Comparison of ENCODE assay signal across 13 cellular contexts in the genomic region with DNA sequence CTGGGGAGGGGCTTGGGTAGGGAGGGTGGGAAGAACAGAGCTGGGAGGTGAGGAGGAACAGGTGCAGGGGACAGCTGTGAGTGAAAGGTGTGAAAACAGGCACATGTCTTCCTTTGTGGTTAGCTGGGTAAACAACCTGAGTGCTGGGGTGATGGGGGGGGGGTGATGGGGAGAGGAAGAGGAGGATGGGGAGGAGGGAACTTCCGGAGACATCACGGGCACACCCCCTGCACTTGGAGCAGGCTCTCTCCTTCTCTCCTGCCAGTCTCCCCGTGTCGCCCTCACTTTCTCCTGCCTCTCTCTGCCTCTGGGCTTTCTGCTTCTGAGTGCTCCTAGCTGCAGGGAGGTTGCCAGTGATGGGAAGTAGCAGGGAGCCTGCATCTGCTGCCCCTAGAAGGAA. TPM values are rescaled to one million over a fixed set of nuclear protein-coding genes. Genes with fewer than 3 reads are reported as not detected.
DNase-seq lines count a peak whose midpoint lies in the region; ATAC-seq and TF ChIP-seq lines count a peak whose summit lies in the region.
"Had no signal": no experiment of that assay in that cellular context is flagged by ENCODE, and none has a peak within 500 bp of the region (broad histone marks: within the 10 kb centered on the region; RNA-seq: fewer than 3 reads in every experiment).

No MANE protein-coding gene starts in this region.

- H3K4me3 ChIP-seq in OCI-LY1 (ENCODE audit: low read depth, low read length, poor library complexity, severe bottlenecking) (peak overlapping the region; percentile 43), H7 (ENCODE audit: insufficient read depth, low read depth, low read length) (no peak overlapping the region)
- H3K4me3 ChIP-seq: skin epidermis, thoracic aorta had no signal

- no peak for TF ChIP-seq CTCF in OCI-LY1 (IDR thresholded peaks at IDR 0.05; ENCODE audit: low read length)
- TF ChIP-seq CTCF in glutamatergic neuron (IDR thresholded peaks at IDR 0.05; ENCODE audit: partially characterized antibody, unreplicated experiment), result no peak

- peaks cover 16% of the 10 kb centered on the region for H3K79me2 ChIP-seq in OCI-LY1 (ENCODE audit: insufficient read depth, low read length)

- no peak overlapping the region for H2AFZ ChIP-seq in OCI-LY1 (ENCODE audit: low read length)

- H3K27me3 Mint-ChIP-seq in activated naive CD8-positive, alpha-beta T cell treated with anti-CD3 and anti-CD28 coated beads, Interleukin-2, amount 10 ng/mL, durations not matched to agents 7 days and 5 days, result no peaks in the 10 kb centered on the region
- peaks cover 1% of the 10 kb centered on the region for H3K27me3 Mint-ChIP-seq in glutamatergic neuron (ENCODE audit: unreplicated experiment)

- peak overlapping the region; percentile 65; the same call in 1 of the 2 replicates for H3K9ac ChIP-seq in OCI-LY1 (ENCODE audit: low read length)

- H3K9me3 Mint-ChIP-seq in activated naive CD8-positive, alpha-beta T cell treated with anti-CD3 and anti-CD28 coated beads, Interleukin-2, amount 10 ng/mL, durations not matched to agents 7 days and 5 days, result no peaks in the 10 kb centered on the region
- no peaks in the 10 kb centered on the region for H3K9me3 Mint-ChIP-seq in glutamatergic neuron (ENCODE audit: unreplicated experiment)

- H3K4me1 ChIP-seq in OCI-LY1 (ENCODE audit: insufficient read depth, low read length, severe bottlenecking), result peaks cover 100% of the 10 kb centered on the region

- no peaks in the 10 kb centered on the region for H3K9me3 ChIP-seq in OCI-LY1 (ENCODE audit: low read length)
- H3K9me3 ChIP-seq: thoracic aorta had no signal

- peak overlapping the region; percentile 79 for H3K4me3 Mint-ChIP-seq in activated naive CD8-positive, alpha-beta T cell treated with anti-CD3 and anti-CD28 coated beads, Interleukin-2, amount 10 ng/mL, durations not matched to agents 7 days and 5 days
- H3K4me3 Mint-ChIP-seq in glutamatergic neuron (ENCODE audit: unreplicated experiment), result no peak overlapping the region

- H3K36me3 Mint-ChIP-seq in activated naive CD8-positive, alpha-beta T cell treated with anti-CD3 and anti-CD28 coated beads, Interleukin-2, amount 10 ng/mL, durations not matched to agents 7 days and 5 days, result peaks cover 11% of the 10 kb centered on the region
- no peaks in the 10 kb centered on the region for H3K36me3 Mint-ChIP-seq in glutamatergic neuron (ENCODE audit: unreplicated experiment)

- peak overlapping the region; percentile 78 for H3K4me2 ChIP-seq in OCI-LY1 (ENCODE audit: low read length)

- H3K27ac ChIP-seq in OCI-LY1 (ENCODE audit: low read depth, low read length, poor library complexity, severe bottlenecking), result peak overlapping the region; percentile 96
- H3K27ac ChIP-seq: thoracic aorta had no signal

- peaks cover 83% of the 10 kb centered on the region for H3K36me3 ChIP-seq in OCI-LY1 (ENCODE audit: insufficient read depth, low read length)
- H3K36me3 ChIP-seq in H7 (replicated peaks; ENCODE audit: control insufficient read depth, insufficient read depth, low read length), result no peaks in the 10 kb centered on the region

- POLR2A ChIA-PET in activated naive CD8-positive, alpha-beta T cell treated with anti-CD3 and anti-CD28 coated beads, Interleukin-2, amount 10 ng/mL, durations not matched to agents 7 days and 5 days (lab: Charles Lee), result interaction anchor here (1.0 to 6.7 kb wide), 5 partner anchors 14 to 102 kb away, joined by 3 to 142 read pairs (median 54); partner anchors contain the start of genes BCL9L and DDX6

- peaks cover 60% of the 10 kb centered on the region for H3K4me1 Mint-ChIP-seq in activated naive CD8-positive, alpha-beta T cell treated with anti-CD3 and anti-CD28 coated beads, Interleukin-2, amount 10 ng/mL, durations not matched to agents 7 days and 5 days
- H3K4me1 Mint-ChIP-seq in glutamatergic neuron (ENCODE audit: low read depth, unreplicated experiment), result peaks cover 3% of the 10 kb centered on the region

- H4K20me1 ChIP-seq in OCI-LY1 (ENCODE audit: insufficient read depth, low read length), result no peaks in the 10 kb centered on the region

- no peaks in the 10 kb centered on the region for H3K9me2 ChIP-seq in OCI-LY1 (ENCODE audit: low read depth, low read length)

- H3K27me3 ChIP-seq in OCI-LY1 (ENCODE audit: insufficient read depth, low read length) (no peaks in the 10 kb centered on the region), H7 (ENCODE audit: control insufficient read depth, insufficient read depth, low read length) (no peaks in the 10 kb centered on the region; the same call in 1 of the 2 replicates)

- peak overlapping the region; percentile 88 for H3K27ac Mint-ChIP-seq in activated naive CD8-positive, alpha-beta T cell treated with anti-CD3 and anti-CD28 coated beads, Interleukin-2, amount 10 ng/mL, durations not matched to agents 7 days and 5 days
- no peak overlapping the region for H3K27ac Mint-ChIP-seq in glutamatergic neuron (ENCODE audit: unreplicated experiment)

- peak; percentile 37 for DNase-seq in stimulated activated CD4-positive, alpha-beta T cell treated with anti-CD3 and anti-CD28 coated beads, Interleukin-2, amount 100 ng/mL, for 4 hours (ENCODE audit: low read depth)
- DNase-seq in stimulated activated CD4-positive, alpha-beta T cell treated with anti-CD3 and anti-CD28 coated beads, Interleukin-4, amount 100 ng/mL, for 1 hour, result no peak
- DNase-seq in activated naive CD8-positive, alpha-beta T cell treated with anti-CD3 and anti-CD28 coated beads, Interleukin-2, amount 10 ng/mL, durations not matched to agents 7 days and 5 days, result peak; percentile 60
- DNase-seq in glutamatergic neuron, result no peak
- no peak for DNase-seq in H7
- DNase-seq in EL, result no peak
- DNase-seq in SKM-1 (lab: John Stamatoyannopoulos, UW; ENCODE audit: unreplicated experiment), result no peak
- DNase-seq: Calu3, NCI-H82 had no signal

- no peaks in the 10 kb centered on the region for H3F3A ChIP-seq in OCI-LY1 (ENCODE audit: insufficient read depth, low read length)

- peak; percentile 43 for ATAC-seq in activated naive CD8-positive, alpha-beta T cell treated with anti-CD3 and anti-CD28 coated beads, Interleukin-2, amount 10 ng/mL, durations not matched to agents 7 days and 5 days (ENCODE audit: low read depth)

RNA-seq across cellular contexts. Expression of gene CXCR5, which starts 8.8 kb away (rescaled TPM):
- total RNA-seq in activated naive CD8-positive, alpha-beta T cell treated with anti-CD3 and anti-CD28 coated beads, Interleukin-2, amount 10 ng/mL, durations not matched to agents 7 days and 5 days, result 1 to 10 TPM; 1.9 to 2.2 TPM
- not detected for total RNA-seq in glutamatergic neuron (ENCODE audit: unreplicated experiment)
- total RNA-seq in H7 (2014; rRNA removed; shearing (Covaris generic)), result 0.04 TPM in 1 of 2 replicates, not detected in the other
- total RNA-seq: Calu3, epithelial cell of proximal tubule, thoracic aorta had no signal

RNA-seq across cellular contexts. Expression of gene BCL9L, which starts 33.2 kb away (rescaled TPM):
- total RNA-seq in activated naive CD8-positive, alpha-beta T cell treated with anti-CD3 and anti-CD28 coated beads, Interleukin-2, amount 10 ng/mL, durations not matched to agents 7 days and 5 days, result 100 to 1,000 TPM; 116 to 128 TPM
- 13.0 TPM for total RNA-seq in glutamatergic neuron (ENCODE audit: unreplicated experiment)
- 15.8 and 18.5 TPM in 2 replicates for total RNA-seq in H7 (2014; rRNA removed; shearing (Covaris generic))

Comparison
In these comparisons a context has a peak if more than half of its experiments do, and no peak if none do; other contexts are left out.
1. DNase-seq: peak in stimulated activated CD4-positive, alpha-beta T cell treated with anti-CD3 and anti-CD28 coated beads, Interleukin-2, amount 100 ng/mL, for 4 hours (single experiment) and activated naive CD8-positive, alpha-beta T cell treated with anti-CD3 and anti-CD28 coated beads, Interleukin-2, amount 10 ng/mL, durations not matched to agents 7 days and 5 days (single experiment); none in stimulated activated CD4-positive, alpha-beta T cell treated with anti-CD3 and anti-CD28 coated beads, Interleukin-4, amount 100 ng/mL, for 1 hour (single experiment), glutamatergic neuron (single experiment), H7 (single experiment), EL (single experiment) and SKM-1 (single experiment).